9 cellular contexts compared by ENCODE assay signal in the genomic region with DNA sequence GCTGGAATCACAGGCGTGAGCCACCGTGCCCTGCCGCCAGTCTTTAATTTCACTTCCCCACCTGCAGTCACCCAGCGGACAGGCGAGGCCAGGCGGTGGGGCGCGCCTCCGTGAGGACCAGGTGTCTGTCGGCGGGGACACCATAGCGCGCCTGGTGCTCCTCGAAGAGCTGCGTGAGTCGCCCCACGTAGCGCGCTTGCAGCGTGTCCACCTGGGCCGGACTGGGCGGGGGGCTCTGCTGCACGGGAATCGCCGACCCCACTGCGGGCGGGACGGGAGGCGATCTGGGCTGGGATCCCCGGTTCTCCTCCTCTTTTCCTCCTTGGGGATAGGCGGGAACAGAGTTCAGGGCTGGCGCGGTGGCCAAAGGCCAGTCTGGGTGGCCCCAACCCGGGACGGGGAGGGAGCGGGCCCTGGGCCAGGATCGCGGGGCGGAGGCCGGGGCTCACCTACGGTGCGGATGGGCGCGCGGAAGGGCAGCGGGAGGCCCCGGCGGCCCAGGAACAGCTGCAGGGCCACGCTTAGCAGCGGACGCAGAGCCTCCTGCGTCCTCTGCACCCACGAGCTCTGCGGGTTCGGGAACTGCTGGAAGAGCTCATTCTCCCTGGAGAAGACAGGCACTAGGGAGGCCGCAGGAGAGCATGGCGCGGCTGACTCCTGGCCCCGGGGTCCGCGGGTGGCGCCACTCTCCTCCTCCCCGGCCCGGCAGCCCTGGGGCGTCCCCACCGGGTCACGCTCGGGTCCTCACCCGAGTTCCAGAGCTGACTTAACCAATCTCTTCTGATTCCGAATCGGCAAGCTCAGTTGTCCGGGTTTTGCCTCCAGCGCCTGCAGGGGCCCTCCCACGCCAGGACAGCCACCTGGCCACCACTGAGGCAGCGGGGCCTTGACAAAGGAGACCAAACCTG. TPM values are rescaled to one million over a fixed set of nuclear protein-coding genes. Genes with fewer than 3 reads are reported as not detected.
DNase-seq lines count a peak whose midpoint lies in the region; ATAC-seq and TF ChIP-seq lines count a peak whose summit lies in the region.
"Had no signal": no experiment of that assay in that cellular context is flagged by ENCODE, and none has a peak within 500 bp of the region (broad histone marks: within the 10 kb centered on the region; RNA-seq: fewer than 3 reads in every experiment).

No MANE protein-coding gene starts in this region.

- H3K27me3 ChIP-seq in GM23338 (ENCODE audit: insufficient read depth) (peaks cover 25% of the 10 kb centered on the region), colonic mucosa (peaks cover 8% of the 10 kb centered on the region)

- peak overlapping the region; percentile 93 for H2AFZ ChIP-seq in GM23338

- H3K36me3 ChIP-seq in GM23338 (ENCODE audit: insufficient read depth) (no peaks in the 10 kb centered on the region), colonic mucosa (no peaks in the 10 kb centered on the region)

- TF ChIP-seq CTCF in GM23338 (conservative IDR thresholded peaks at IDR 0.05; ENCODE audit: low read depth in 2 of 2): no peak
- TF ChIP-seq CTCF in colonic mucosa (IDR thresholded peaks at IDR 0.05): no peak

- peak overlapping the region; percentile 58 to 73 for H3K9ac ChIP-seq in colonic mucosa (ENCODE audit: low read depth in 2 of 2, low read length in 2 of 2)

- H3K79me2 ChIP-seq in GM23338 (replicated peaks; ENCODE audit: insufficient read depth): no peaks in the 10 kb centered on the region

- peaks cover 2% of the 10 kb centered on the region; the same call in 1 of the 3 replicates for H3K36me3 Mint-ChIP-seq in GM23338 (ENCODE audit: low read depth)
- peaks cover 0 to 8% of the 10 kb centered on the region in 2 donors for H3K36me3 Mint-ChIP-seq in naive B cell
- H3K36me3 Mint-ChIP-seq in stimulated activated memory B cell treated with anti-CD40 and anti-IgM and Interleukin-4, amounts not matched to agents 10 μg/mL and 1 μg/mL and 100 μg/mL, for 72 hours: peaks cover 14% of the 10 kb centered on the region

- H3K4me3 Mint-ChIP-seq in GM23338 (peak overlapping the region; percentile 69), naive B cell (peak overlapping the region in 5 of 8 donors; percentile 12 to 74 (median 48))
- H3K4me3 Mint-ChIP-seq in stimulated activated memory B cell treated with anti-CD40 and anti-IgM and Interleukin-4, amounts not matched to agents 10 μg/mL and 1 μg/mL and 100 μg/mL, for 72 hours: no peak overlapping the region

- H3K4me2 ChIP-seq in GM23338: peak overlapping the region; percentile 86

- intact Hi-C loops in colonic mucosa (cut with DNase I): no loop called here

- peaks cover 9% of the 10 kb centered on the region for H3F3A ChIP-seq in GM23338 (replicated peaks; ENCODE audit: low read depth)

- ATAC-seq in GM23338 (peak; percentile 72), naive B cell (ENCODE audit: low read depth in 2 of 2) (peak; percentile 91 to 92), GM18519 (IDR thresholded peaks at IDR 0.05; ENCODE audit: low FRiP score, unreplicated experiment) (no peak)
- no peak for ATAC-seq in stimulated activated memory B cell treated with anti-CD40 and anti-IgM and Interleukin-4, amounts not matched to agents 10 μg/mL and 1 μg/mL and 100 μg/mL, for 72 hours

- no peaks in the 10 kb centered on the region for H3K9me2 ChIP-seq in GM23338 (ENCODE audit: insufficient read depth)

- H3K9me3 Mint-ChIP-seq in GM23338 (no peaks in the 10 kb centered on the region), naive B cell (no peaks in the 10 kb centered on the region)
- no peaks in the 10 kb centered on the region for H3K9me3 Mint-ChIP-seq in stimulated activated memory B cell treated with anti-CD40 and anti-IgM and Interleukin-4, amounts not matched to agents 10 μg/mL and 1 μg/mL and 100 μg/mL, for 72 hours

- H3K27me3 Mint-ChIP-seq in GM23338 (ENCODE audit: insufficient read depth, low read depth, poor library complexity) (peaks cover 20% of the 10 kb centered on the region), naive B cell (peaks cover 0 to 55% (median 33%) of the 10 kb centered on the region in 3 donors)
- peaks cover 46% of the 10 kb centered on the region for H3K27me3 Mint-ChIP-seq in stimulated activated memory B cell treated with anti-CD40 and anti-IgM and Interleukin-4, amounts not matched to agents 10 μg/mL and 1 μg/mL and 100 μg/mL, for 72 hours

- H3K9me3 ChIP-seq in colonic mucosa: no peaks in the 10 kb centered on the region

- peak; percentile 64 for DNase-seq in GM23338 (ENCODE audit: low spot score)
- DNase-seq in colonic mucosa: peak; percentile 86
- no peak for DNase-seq in naive B cell
- no peak for DNase-seq in NCI-H1436 (lab: John Stamatoyannopoulos, UW)
- DNase-seq: amniotic stem cell, DMS79 treated with DMSO at 0.1 percent for 48 hours had no signal

- H3K4me1 ChIP-seq in GM23338 (ENCODE audit: insufficient read depth): peaks cover 16% of the 10 kb centered on the region
- H3K4me1 ChIP-seq in colonic mucosa: no peaks in the 10 kb centered on the region

- H3K4me3 ChIP-seq in GM23338 (peak overlapping the region; percentile 68), colonic mucosa (peak overlapping the region; percentile 28)

- H3K4me1 Mint-ChIP-seq in GM23338: peaks cover 18% of the 10 kb centered on the region
- peaks cover 14 to 25% (median 23%) of the 10 kb centered on the region in 3 donors for H3K4me1 Mint-ChIP-seq in naive B cell
- H3K4me1 Mint-ChIP-seq in stimulated activated memory B cell treated with anti-CD40 and anti-IgM and Interleukin-4, amounts not matched to agents 10 μg/mL and 1 μg/mL and 100 μg/mL, for 72 hours: peaks cover 26% of the 10 kb centered on the region

- H3K27ac ChIP-seq in GM23338 (ENCODE audit: low read depth): no peak overlapping the region
- peak overlapping the region; percentile 78 for H3K27ac ChIP-seq in colonic mucosa

- H3K27ac Mint-ChIP-seq in GM23338 (no peak overlapping the region), naive B cell (peak overlapping the region in 1 of 6 donors; percentile 89)
- H3K27ac Mint-ChIP-seq in stimulated activated memory B cell treated with anti-CD40 and anti-IgM and Interleukin-4, amounts not matched to agents 10 μg/mL and 1 μg/mL and 100 μg/mL, for 72 hours: no peak overlapping the region

- H4K20me1 ChIP-seq in GM23338 (replicated peaks; ENCODE audit: insufficient read depth): no peaks in the 10 kb centered on the region

TF ChIP-seq in GM23338, 12 proteins besides CTCF, POLR2A, EP300 and RAD21:
- TF ChIP-seq POLR2AphosphoS5 (IDR thresholded peaks at IDR 0.05; ENCODE audit: low read depth) (0 out of 2 replicates have a peak, but pooled peaks have one; percentile 31), ZNF331 (CRISPR knock-in tag; IDR thresholded peaks at IDR 0.05; ENCODE audit: low read depth) (no peak)

RNA-seq across cellular contexts. Expression of a gene that starts 1.1 kb away (rescaled TPM):
- total RNA-seq in GM23338 (2014; rRNA removed; shearing (Covaris generic)): 0.85 TPM in 1 of 2 replicates, not detected in the other
- polyA plus RNA-seq in GM23338 (2016; fragmentation: Nextera tagmentation; extraction: Ambion mirVana) (0.21 and 0.44 TPM in 2 replicates), naive B cell (ENCODE audit: low read depth in 6 of 6) (not detected)
- 10 to 100 TPM; 33.2 to 47.7 TPM for total RNA-seq in colonic mucosa
- polyA plus RNA-seq: neural cell had no signal

RNA-seq across cellular contexts. Expression of a gene that starts 15.4 kb away (rescaled TPM):
- 28.5 and 40.7 TPM in 2 replicates for total RNA-seq in GM23338 (2014; rRNA removed; shearing (Covaris generic))
- 33.9 and 35.2 TPM in 2 replicates for polyA plus RNA-seq in GM23338 (2016; fragmentation: Nextera tagmentation; extraction: Ambion mirVana)
- 100 to 1,000 TPM in 1 of 2 donors, 10 to 100 TPM in 1; 67.9 to 149 TPM for total RNA-seq in colonic mucosa
- 10 to 100 TPM; 10.2 to 16.5 (median 10.5) TPM for polyA plus RNA-seq in naive B cell (ENCODE audit: low read depth in 6 of 6)

RNA-seq across cellular contexts. Expression of a gene that starts 16.0 kb away (rescaled TPM):
- 61.9 and 64.6 TPM in 2 replicates for total RNA-seq in GM23338 (2014; rRNA removed; shearing (Covaris generic))
- polyA plus RNA-seq in GM23338 (2016; fragmentation: Nextera tagmentation; extraction: Ambion mirVana) (113 and 136 TPM in 2 replicates), naive B cell (ENCODE audit: low read depth in 6 of 6) (10 to 100 TPM; 43.9 to 67.5 (median 52.4) TPM)
- total RNA-seq in colonic mucosa: 10 to 100 TPM; 85.7 to 98.1 TPM

RNA-seq across cellular contexts. Expression of a gene that starts 21.9 kb away (rescaled TPM):
- total RNA-seq in GM23338 (2014; rRNA removed; shearing (Covaris generic)): 0.21 TPM in 1 of 2 replicates, not detected in the other
- polyA plus RNA-seq in GM23338 (2016; fragmentation: Nextera tagmentation; extraction: Ambion mirVana): 0.31 and 0.57 TPM in 2 replicates
- total RNA-seq in colonic mucosa: not detected
- not detected for polyA plus RNA-seq in naive B cell (ENCODE audit: low read depth in 6 of 6)

RNA-seq across cellular contexts. Expression of a gene that starts 35.7 kb away (rescaled TPM):
- 3.6 and 3.7 TPM in 2 replicates for total RNA-seq in GM23338 (2014; rRNA removed; shearing (Covaris generic))
- polyA plus RNA-seq in GM23338 (2016; fragmentation: Nextera tagmentation; extraction: Ambion mirVana) (4.1 and 4.3 TPM in 2 replicates), naive B cell (ENCODE audit: low read depth in 6 of 6) (1 to 10 TPM in 1 of 6 donors, under 1 TPM in 4, not detected in 1; 0.28 to 2.0 (median 0.80) TPM)
- total RNA-seq in colonic mucosa: 10 to 100 TPM; 32.2 to 49.5 TPM

Comparison
In these comparisons a context has a peak if more than half of its experiments do, and no peak if none do; other contexts are left out.
1. ATAC-seq: peak in GM23338 (single experiment) and naive B cell (2 of 2); none in stimulated activated memory B cell treated with anti-CD40 and anti-IgM and Interleukin-4, amounts not matched to agents 10 μg/mL and 1 μg/mL and 100 μg/mL, for 72 hours (single experiment) and GM18519 (single experiment).
2. DNase-seq: peak in GM23338 (single experiment) and colonic mucosa (single experiment); none in naive B cell (single experiment) and NCI-H1436 (single experiment).
3. RNA of a gene that starts 1.1 kb away (total RNA-seq): 33.2 to 47.7 TPM in colonic mucosa; 0.85 TPM in GM23338; every median in the first group is over 10 times any median in the second.